22 cellular contexts compared by ENCODE assay signal in the genomic region with DNA sequence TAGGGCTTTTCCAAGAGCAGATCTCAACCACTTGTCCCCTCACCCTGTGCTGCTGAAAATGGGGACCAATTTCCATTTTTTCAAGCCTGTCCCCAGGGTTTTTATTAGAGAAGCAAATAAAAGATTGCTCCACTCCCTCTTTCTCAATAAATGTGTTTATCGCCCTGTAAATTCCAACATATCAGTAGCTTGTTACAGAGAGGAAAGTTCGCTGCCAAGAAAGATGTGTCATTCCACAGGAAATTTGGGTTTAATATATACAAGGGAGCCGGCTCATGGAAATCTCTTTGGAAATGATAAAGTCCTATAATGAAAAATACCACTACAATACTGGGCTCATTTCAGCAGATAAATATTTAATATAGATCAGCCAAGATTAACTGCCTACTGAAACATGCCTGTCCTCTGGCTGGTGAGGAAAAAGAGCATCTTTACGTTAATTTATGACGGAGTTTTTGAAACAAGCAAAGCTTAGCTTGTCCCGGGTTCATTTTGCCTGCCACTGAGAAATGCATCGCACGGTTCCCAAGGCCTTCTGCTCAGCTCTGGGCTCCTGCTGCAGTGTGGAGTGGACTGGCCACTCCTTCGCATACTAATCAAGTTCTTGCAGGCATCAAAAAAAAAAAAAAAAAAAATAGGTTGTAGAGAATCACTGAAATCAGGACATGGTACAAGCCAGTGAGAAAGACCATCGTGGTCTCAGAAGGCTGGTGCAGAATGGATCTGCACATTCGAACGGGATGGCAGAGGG.
A peak's percentile ranks its signal among the peaks of the same experiment; 100 is the strongest.
DNase-seq lines count a peak whose midpoint lies in the region; ATAC-seq and TF ChIP-seq lines count a peak whose summit lies in the region.
"Had no signal": no experiment of that assay in that cellular context is flagged by ENCODE, and none has a peak within 500 bp of the region (broad histone marks: within the 10 kb centered on the region; RNA-seq: fewer than 3 reads in every experiment).

No MANE protein-coding gene starts in this region.

- H3K4me3 ChIP-seq in fibroblast of mammary gland (ENCODE audit: control insufficient read depth, low read depth, low read length) = no peak overlapping the region
- no peak overlapping the region for H3K4me3 ChIP-seq in prostate gland
- H3K4me3 ChIP-seq in CD8-positive, alpha-beta memory T cell (ENCODE audit: low read length) = no peak overlapping the region
- H3K4me3 ChIP-seq: cardiac muscle cell, lower lobe of right lung, vagina had no signal

- no peak for TF ChIP-seq POLR2A in prostate gland (IDR thresholded peaks at IDR 0.05)

- no peak overlapping the region for H3K27ac Mint-ChIP-seq in stimulated activated memory B cell treated with anti-CD40 and anti-IgM and Interleukin-4, amounts not matched to agents 10 μg/mL and 1 μg/mL and 100 μg/mL, for 72 hours
- no peak overlapping the region for H3K27ac Mint-ChIP-seq in CD8-positive, alpha-beta memory T cell
- H3K27ac Mint-ChIP-seq: progenitor cell of endocrine pancreas; T-helper 1 cell treated with Interleukin-12 subunit alpha and Interleukin-12 subunit beta and Interleukin-4 antibody, amounts not matched to agents 30 μg/mL and 1 μg/mL, for 36 hours had no signal

- intact Hi-C loops in prostate gland (cut with DNase I) = loop anchor here (10.0 kb wide), 1 partner anchor 290 kb away; no protein-coding TSS in a partner anchor

- in situ Hi-C loops in G401 (cut with HindIII; ENCODE audit: low sequenced_read_pairs) = no loop called here

- H3K27ac ChIP-seq in VCaP (peak overlapping the region; percentile 43), prostate gland (no peak overlapping the region)
- H3K27ac ChIP-seq in CD8-positive, alpha-beta memory T cell (ENCODE audit: low read depth, low read length) = no peak overlapping the region
- H3K27ac ChIP-seq: cardiac muscle cell, lower lobe of right lung, RWPE1, vagina had no signal

- no peaks in the 10 kb centered on the region for H3K4me1 Mint-ChIP-seq in stimulated activated memory B cell treated with anti-CD40 and anti-IgM and Interleukin-4, amounts not matched to agents 10 μg/mL and 1 μg/mL and 100 μg/mL, for 72 hours
- H3K4me1 Mint-ChIP-seq in CD8-positive, alpha-beta memory T cell = no peaks in the 10 kb centered on the region

- no peaks in the 10 kb centered on the region for H3K9me3 ChIP-seq in prostate gland
- no peaks in the 10 kb centered on the region for H3K9me3 ChIP-seq in CD8-positive, alpha-beta memory T cell (ENCODE audit: low read length)
- H3K9me3 ChIP-seq: lower lobe of right lung, SK-N-SH, vagina had no signal

- H3K27me3 ChIP-seq in prostate gland (replicated peaks; ENCODE audit: insufficient read depth) = no peaks in the 10 kb centered on the region
- H3K27me3 ChIP-seq in CD8-positive, alpha-beta memory T cell (ENCODE audit: insufficient read depth, low read length, poor library complexity, severe bottlenecking) = no peaks in the 10 kb centered on the region
- H3K27me3 ChIP-seq: cardiac muscle cell, vagina had no signal

- H3K27me3 Mint-ChIP-seq in stimulated activated memory B cell treated with anti-CD40 and anti-IgM and Interleukin-4, amounts not matched to agents 10 μg/mL and 1 μg/mL and 100 μg/mL, for 72 hours = peaks cover 41% of the 10 kb centered on the region
- no peaks in the 10 kb centered on the region for H3K27me3 Mint-ChIP-seq in CD8-positive, alpha-beta memory T cell

- no peaks in the 10 kb centered on the region for H3K36me3 ChIP-seq in prostate gland
- H3K36me3 ChIP-seq in CD8-positive, alpha-beta memory T cell (ENCODE audit: insufficient read depth, low read length) = no peaks in the 10 kb centered on the region
- H3K36me3 ChIP-seq: cardiac muscle cell, lower lobe of right lung, vagina had no signal

- CTCF ChIA-PET in CD8-positive, alpha-beta memory T cell (lab: Charles Lee) = no interaction called here

- H3K4me3 Mint-ChIP-seq in stimulated activated memory B cell treated with anti-CD40 and anti-IgM and Interleukin-4, amounts not matched to agents 10 μg/mL and 1 μg/mL and 100 μg/mL, for 72 hours = no peak overlapping the region
- H3K4me3 Mint-ChIP-seq in CD8-positive, alpha-beta memory T cell = no peak overlapping the region
- H3K4me3 Mint-ChIP-seq: neural crest cell; T-helper 1 cell treated with Interleukin-12 subunit alpha and Interleukin-12 subunit beta and Interleukin-4 antibody, amounts not matched to agents 30 μg/mL and 1 μg/mL, for 36 hours had no signal

- POLR2A ChIA-PET in CD8-positive, alpha-beta memory T cell (lab: Charles Lee) = no interaction called here

- DNase-seq in G401 (ENCODE audit: low spot score) = peak; percentile 57
- peak; percentile 48 for DNase-seq in fibroblast of mammary gland (ENCODE audit: low read depth)
- DNase-seq in prostate gland (ENCODE audit: low spot score) = peak; percentile 24
- DNase-seq in NCI-H146 (lab: John Stamatoyannopoulos, UW) = no peak
- no peak for DNase-seq in CD8-positive, alpha-beta memory T cell
- DNase-seq: activated CD4-positive, alpha-beta T cell treated with anti-CD3 and anti-CD28 coated beads, Interleukin-2, amount 50 U/mL, for 48 hours; activated CD8-positive, alpha-beta memory T cell treated with anti-CD3 and anti-CD28 coated beads, Interleukin-2, amount 50 U/mL, for 4 hours; activated naive CD4-positive, alpha-beta T cell treated with anti-CD3 and anti-CD28 coated beads, Interleukin-2, amount 50 U/mL, for 16 hours; lower lobe of right lung; stimulated activated CD4-positive, alpha-beta T cell treated with anti-CD3 and anti-CD28 coated beads, Interleukin-15, amount 100 ng/mL, for 24 hours; stimulated activated naive CD4-positive, alpha-beta T cell treated with Interleukin-2 at 50 U/mL for 16 hours had no signal

- H3K4me1 ChIP-seq in prostate gland (replicated peaks) = no peaks in the 10 kb centered on the region
- H3K4me1 ChIP-seq in CD8-positive, alpha-beta memory T cell (ENCODE audit: insufficient read depth, low read length) = no peaks in the 10 kb centered on the region
- H3K4me1 ChIP-seq: lower lobe of right lung had no signal

- TF ChIP-seq CTCF in VCaP (conservative IDR thresholded peaks at IDR 0.05) = no peak
- TF ChIP-seq CTCF in fibroblast of mammary gland (conservative IDR thresholded peaks at IDR 0.05; ENCODE audit: control insufficient read depth, insufficient read depth, low read depth, low read length) = no peak
- no peak for TF ChIP-seq CTCF in prostate gland (IDR thresholded peaks at IDR 0.05)

- no peaks in the 10 kb centered on the region for H3K36me3 Mint-ChIP-seq in stimulated activated memory B cell treated with anti-CD40 and anti-IgM and Interleukin-4, amounts not matched to agents 10 μg/mL and 1 μg/mL and 100 μg/mL, for 72 hours
- H3K36me3 Mint-ChIP-seq in CD8-positive, alpha-beta memory T cell = no peaks in the 10 kb centered on the region

- WGBS in prostate gland = 40% methylated on average over 12 of the region's 12 CpGs

- ATAC-seq in stimulated activated memory B cell treated with anti-CD40 and anti-IgM and Interleukin-4, amounts not matched to agents 10 μg/mL and 1 μg/mL and 100 μg/mL, for 72 hours = no peak
- no peak for ATAC-seq in HG03025 (IDR thresholded peaks at IDR 0.05; ENCODE audit: low FRiP score, unreplicated experiment)
- ATAC-seq: activated CD4-positive, CD25-positive, alpha-beta regulatory T cell treated with anti-CD3 and anti-CD28 coated beads, Interleukin-2, amount 50 U/mL, for 24 hours; lower lobe of right lung had no signal

- H3K9me3 Mint-ChIP-seq in stimulated activated memory B cell treated with anti-CD40 and anti-IgM and Interleukin-4, amounts not matched to agents 10 μg/mL and 1 μg/mL and 100 μg/mL, for 72 hours = no peaks in the 10 kb centered on the region
- H3K9me3 Mint-ChIP-seq in CD8-positive, alpha-beta memory T cell = peaks cover 0 to 13% (median 12%) of the 10 kb centered on the region in 5 donors
- H3K9me3 Mint-ChIP-seq: neural crest cell; T-helper 1 cell treated with Interleukin-12 subunit alpha and Interleukin-12 subunit beta and Interleukin-4 antibody, amounts not matched to agents 30 μg/mL and 1 μg/mL, for 36 hours had no signal

Comparison
In these comparisons a context has a peak if more than half of its experiments do, and no peak if none do; other contexts are left out.
1. DNase-seq: peak in G401 (single experiment), fibroblast of mammary gland (single experiment) and prostate gland (single experiment); none in NCI-H146 (single experiment) and CD8-positive, alpha-beta memory T cell (0 of 5).